In genomic region chr10:110448682-110449418, GRCh38 we compare ENCODE assay signal across 18 cellular contexts. TPM values are rescaled to one million over a fixed set of nuclear protein-coding genes. Genes with fewer than 3 reads are reported as not detected.
DNase-seq lines count a peak whose midpoint lies in the region; ATAC-seq and TF ChIP-seq lines count a peak whose summit lies in the region.
"Had no signal": no experiment of that assay in that cellular context is flagged by ENCODE, and none has a peak within 500 bp of the region (broad histone marks: within the 10 kb centered on the region; RNA-seq: fewer than 3 reads in every experiment).

No MANE protein-coding gene starts in this region.

- H3K4me1 ChIP-seq in naive thymus-derived CD4-positive, alpha-beta T cell (ENCODE audit: control insufficient read depth in 2 of 2, insufficient read depth in 2 of 2, low read length in 2 of 2), result no peaks in the 10 kb centered on the region
- H3K4me1 ChIP-seq in heart left ventricle (peaks cover 0 to 17% (median 4%) of the 10 kb centered on the region in 12 donors), uterus (no peaks in the 10 kb centered on the region)
- H3K4me1 ChIP-seq: tibial artery had no signal

- no peak overlapping the region for H3K4me3 Mint-ChIP-seq in activated T-helper 1 cell treated with anti-CD3 and anti-CD28 coated beads, Interleukin-12 subunit alpha, Interleukin-12 subunit beta, Interleukin-2, Interleukin-4 antibody, amounts not matched to agents 30 ng/mL and 10 ng/mL and 1 ng/mL, durations not matched to agents 14 hours and 24 hours and 36 hours
- H3K4me3 Mint-ChIP-seq in naive thymus-derived CD4-positive, alpha-beta T cell, result peak overlapping the region in 1 of 10 donors; percentile 24
- H3K4me3 Mint-ChIP-seq: HFFc6 had no signal

- no peaks in the 10 kb centered on the region for H3K27me3 ChIP-seq in naive thymus-derived CD4-positive, alpha-beta T cell (ENCODE audit: control insufficient read depth in 2 of 2, insufficient read depth in 2 of 2, low read length in 2 of 2)
- H3K27me3 ChIP-seq in heart left ventricle (no peaks in the 10 kb centered on the region), uterus (no peaks in the 10 kb centered on the region)
- H3K27me3 ChIP-seq: tibial artery had no signal

- H3K36me3 ChIP-seq in naive thymus-derived CD4-positive, alpha-beta T cell (ENCODE audit: control insufficient read depth in 2 of 3, insufficient read depth in 3 of 3, low read length in 3 of 3), result no peaks in the 10 kb centered on the region
- H3K36me3 ChIP-seq in heart left ventricle (no peaks in the 10 kb centered on the region), uterus (no peaks in the 10 kb centered on the region)
- H3K36me3 ChIP-seq: tibial artery had no signal

- peaks cover 9% of the 10 kb centered on the region for H3K9me3 Mint-ChIP-seq in activated T-helper 1 cell treated with anti-CD3 and anti-CD28 coated beads, Interleukin-12 subunit alpha, Interleukin-12 subunit beta, Interleukin-2, Interleukin-4 antibody, amounts not matched to agents 30 ng/mL and 10 ng/mL and 1 ng/mL, durations not matched to agents 14 hours and 24 hours and 36 hours
- H3K9me3 Mint-ChIP-seq in naive thymus-derived CD4-positive, alpha-beta T cell, result peaks cover 0 to 5% (median 0%) of the 10 kb centered on the region in 11 donors
- H3K9me3 Mint-ChIP-seq: HFFc6 had no signal

- TF ChIP-seq CTCF in GM12865 (IDR thresholded peaks at IDR 0.05; ENCODE audit: insufficient read depth, low read depth, low read length, missing control alignments) (no peak), heart left ventricle (IDR thresholded peaks at IDR 0.05) (no peak), uterus (IDR thresholded peaks at IDR 0.05) (no peak)

- CTCF ChIA-PET in naive thymus-derived CD4-positive, alpha-beta T cell (lab: Charles Lee), result no interaction called here

- peaks cover 1% of the 10 kb centered on the region for H3K36me3 Mint-ChIP-seq in activated T-helper 1 cell treated with anti-CD3 and anti-CD28 coated beads, Interleukin-12 subunit alpha, Interleukin-12 subunit beta, Interleukin-2, Interleukin-4 antibody, amounts not matched to agents 30 ng/mL and 10 ng/mL and 1 ng/mL, durations not matched to agents 14 hours and 24 hours and 36 hours (ENCODE audit: low read depth)
- peaks cover 0 to 4% (median 0%) of the 10 kb centered on the region in 5 donors for H3K36me3 Mint-ChIP-seq in naive thymus-derived CD4-positive, alpha-beta T cell

- WGBS in heart left ventricle, 4 donors, result 91 to 94% (median 92%) methylated on average over 3 of the region's 3 CpGs

- H3K4me3 ChIP-seq in GM12865 (ENCODE audit: low read depth, low read length), result no peak overlapping the region
- H3K4me3 ChIP-seq in naive thymus-derived CD4-positive, alpha-beta T cell (ENCODE audit: low read length), result no peak overlapping the region
- H3K4me3 ChIP-seq in heart left ventricle, result no peak overlapping the region
- H3K4me3 ChIP-seq in uterus, result no peak overlapping the region
- H3K4me3 ChIP-seq: tibial artery had no signal

- TF ChIP-seq POLR2A in heart left ventricle (IDR thresholded peaks at IDR 0.05) (no peak), uterus (IDR thresholded peaks at IDR 0.05) (no peak)

- H3K27ac ChIP-seq in naive thymus-derived CD4-positive, alpha-beta T cell (ENCODE audit: low read depth, low read length), result no peak overlapping the region
- H3K27ac ChIP-seq in heart left ventricle, result no peak overlapping the region
- no peak overlapping the region for H3K27ac ChIP-seq in uterus
- H3K27ac ChIP-seq: tibial artery had no signal

- POLR2A ChIA-PET in naive thymus-derived CD4-positive, alpha-beta T cell (lab: Charles Lee), result no interaction called here

- H3K27ac Mint-ChIP-seq in activated T-helper 1 cell treated with anti-CD3 and anti-CD28 coated beads, Interleukin-12 subunit alpha, Interleukin-12 subunit beta, Interleukin-2, Interleukin-4 antibody, amounts not matched to agents 30 ng/mL and 10 ng/mL and 1 ng/mL, durations not matched to agents 14 hours and 24 hours and 36 hours, result peak overlapping the region; percentile 93
- peak overlapping the region in 1 of 9 donors; percentile 75 for H3K27ac Mint-ChIP-seq in naive thymus-derived CD4-positive, alpha-beta T cell

- peaks cover 28% of the 10 kb centered on the region for H3K4me1 Mint-ChIP-seq in activated T-helper 1 cell treated with anti-CD3 and anti-CD28 coated beads, Interleukin-12 subunit alpha, Interleukin-12 subunit beta, Interleukin-2, Interleukin-4 antibody, amounts not matched to agents 30 ng/mL and 10 ng/mL and 1 ng/mL, durations not matched to agents 14 hours and 24 hours and 36 hours (ENCODE audit: low read depth)
- H3K4me1 Mint-ChIP-seq in naive thymus-derived CD4-positive, alpha-beta T cell, result peaks cover 0 to 10% (median 0%) of the 10 kb centered on the region in 7 donors

- H3K9me3 ChIP-seq in naive thymus-derived CD4-positive, alpha-beta T cell (ENCODE audit: control insufficient read depth in 2 of 3, low read length in 3 of 3), result no peaks in the 10 kb centered on the region
- H3K9me3 ChIP-seq in heart left ventricle (peaks cover 0 to 4% (median 0%) of the 10 kb centered on the region in 12 donors), uterus (no peaks in the 10 kb centered on the region)
- H3K9me3 ChIP-seq: tibial artery had no signal

- DNase-seq in GM12865 (ENCODE audit: low read depth) (peak; percentile 53), heart left ventricle (no peak), superior temporal gyrus (ENCODE audit: extremely low spot score) (no peak), uterus (no peak)
- peak; percentile 35 for DNase-seq in activated T-helper 1 cell treated with anti-CD3 and anti-CD28 coated beads, Interleukin-12 subunit alpha, Interleukin-12 subunit beta, Interleukin-2, Interleukin-4 antibody, amounts not matched to agents 30 ng/mL and 10 ng/mL and 1 ng/mL, durations not matched to agents 14 hours and 24 hours and 36 hours (ENCODE audit: low spot score)
- peak in 1 of 9 donors; percentile 20 for DNase-seq in naive thymus-derived CD4-positive, alpha-beta T cell
- DNase-seq: activated naive CD4-positive, alpha-beta T cell; anterior cingulate cortex; effector CD4-positive, alpha-beta T cell; HFFc6; Kasumi-1; NCI-H526; occipital lobe; retina; SIG-M5; stimulated activated CD4-positive, alpha-beta T cell treated with anti-CD3 and anti-CD28 coated beads, Interleukin-15, amount 100 ng/mL, for 24 hours; tibial artery had no signal

- intact Hi-C loops in activated T-helper 1 cell treated with anti-CD3 and anti-CD28 coated beads, Interleukin-12 subunit alpha, Interleukin-12 subunit beta, Interleukin-2, Interleukin-4 antibody, amounts not matched to agents 30 ng/mL and 10 ng/mL and 1 ng/mL, durations not matched to agents 14 hours and 24 hours and 36 hours (cut with micrococcal nuclease), result loop anchor here (1.0 to 2.0 kb wide), 2 partner anchors 23 to 48 kb away; partner anchors contain the start of gene DUSP5
- intact Hi-C loops in naive thymus-derived CD4-positive, alpha-beta T cell (cut with micrococcal nuclease), result no loop called here
- intact Hi-C loops in heart left ventricle (cut with DNase I) (no loop called here), uterus (cut with DNase I; ENCODE audit: low total_unique reads) (no loop called here)

- peak; percentile 48 for ATAC-seq in HG02610 (IDR thresholded peaks at IDR 0.05; ENCODE audit: unreplicated experiment)
- ATAC-seq in naive thymus-derived CD4-positive, alpha-beta T cell, result peak; percentile 42
- ATAC-seq in heart left ventricle, result no peak

- peaks cover 8% of the 10 kb centered on the region for H3K27me3 Mint-ChIP-seq in activated T-helper 1 cell treated with anti-CD3 and anti-CD28 coated beads, Interleukin-12 subunit alpha, Interleukin-12 subunit beta, Interleukin-2, Interleukin-4 antibody, amounts not matched to agents 30 ng/mL and 10 ng/mL and 1 ng/mL, durations not matched to agents 14 hours and 24 hours and 36 hours (ENCODE audit: insufficient read depth)
- peaks cover 0 to 35% (median 0%) of the 10 kb centered on the region in 5 donors for H3K27me3 Mint-ChIP-seq in naive thymus-derived CD4-positive, alpha-beta T cell

RNA-seq across cellular contexts. Expression of gene DUSP5, which starts 48.9 kb away (rescaled TPM):
- total RNA-seq in activated T-helper 1 cell treated with anti-CD3 and anti-CD28 coated beads, Interleukin-12 subunit alpha, Interleukin-12 subunit beta, Interleukin-2, Interleukin-4 antibody, amounts not matched to agents 30 ng/mL and 10 ng/mL and 1 ng/mL, durations not matched to agents 14 hours and 24 hours and 36 hours, result 140 and 141 TPM in 2 replicates
- total RNA-seq in naive thymus-derived CD4-positive, alpha-beta T cell, result 10 to 100 TPM in 3 of 5 experiments, under 1 TPM in 2; 0.38 to 57.2 (median 35.7) TPM
- polyA plus RNA-seq in naive thymus-derived CD4-positive, alpha-beta T cell, result under 1 TPM; 0.17 to 0.23 TPM
- total RNA-seq in heart left ventricle, result 10 to 100 TPM in 7 of 9 donors, 1 to 10 TPM in 2; 5.5 to 36.4 (median 16.1) TPM
- 10 to 100 TPM in 1 of 2 donors, 1 to 10 TPM in 1; 3.5 to 42.7 TPM for polyA plus RNA-seq in heart left ventricle
- total RNA-seq in uterus, result 100 to 1,000 TPM in 1 of 4 donors, 10 to 100 TPM in 3; 10.4 to 112 (median 17.5) TPM

Comparison
In these comparisons a context has a peak if more than half of its experiments do, and no peak if none do; other contexts are left out.
1. DNase-seq: peak in GM12865 (single experiment) and activated T-helper 1 cell treated with anti-CD3 and anti-CD28 coated beads, Interleukin-12 subunit alpha, Interleukin-12 subunit beta, Interleukin-2, Interleukin-4 antibody, amounts not matched to agents 30 ng/mL and 10 ng/mL and 1 ng/mL, durations not matched to agents 14 hours and 24 hours and 36 hours (single experiment); none in heart left ventricle (0 of 5), superior temporal gyrus (single experiment) and uterus (0 of 2).
2. ATAC-seq: peak in HG02610 (single experiment) and naive thymus-derived CD4-positive, alpha-beta T cell (single experiment); none in heart left ventricle (0 of 4).